ENCODE assay signal across 9 cellular contexts in genomic region chr1:17274186-17275170, GRCh38. TPM values are rescaled to one million over a fixed set of nuclear protein-coding genes. Genes with fewer than 3 reads are reported as not detected.
DNase-seq lines count a peak whose midpoint lies in the region; ATAC-seq and TF ChIP-seq lines count a peak whose summit lies in the region.
"Had no signal": no experiment of that assay in that cellular context is flagged by ENCODE, and none has a peak within 500 bp of the region (broad histone marks: within the 10 kb centered on the region; RNA-seq: fewer than 3 reads in every experiment).

No MANE protein-coding gene starts in this region.

- no peak overlapping the region for H3K4me2 ChIP-seq in fibroblast of lung (ENCODE audit: extremely low read depth, insufficient read depth, low read length)

- peak; percentile 59 to 68 for DNase-seq in activated T-cell treated with anti-CD3 and anti-CD28 coated beads, Interleukin-2, amount 50 U/mL, for 48 hours
- DNase-seq in activated T-cell treated with anti-CD3 and anti-CD28 coated beads, Interleukin-2, amount 50 U/mL, for 4 hours = no peak
- peak; percentile 63 for DNase-seq in HuH-7.5 (ENCODE audit: low spot score)
- peak; percentile 36 for DNase-seq in SKM-1 treated with dmso at 0.1 percent for 144 hours (lab: John Stamatoyannopoulos, UW; ENCODE audit: unreplicated experiment)
- peak; percentile 15 to 18 for DNase-seq in fibroblast of lung (ENCODE audit: low read depth in 2 of 2)
- DNase-seq in progenitor cell of endocrine pancreas (ENCODE audit: low spot score, unreplicated experiment) = peak; percentile 47
- DNase-seq in mesenteric fat pad (ENCODE audit: low spot score) = no peak

- H3K79me2 ChIP-seq in fibroblast of lung (ENCODE audit: control insufficient read depth, insufficient read depth, low read length) = no peaks in the 10 kb centered on the region

- H3K27me3 ChIP-seq in fibroblast of lung (ENCODE audit: control insufficient read depth, insufficient read depth, low read length) = no peaks in the 10 kb centered on the region

- H3K27me3 Mint-ChIP-seq in activated T-cell treated with anti-CD3 and anti-CD28 coated beads, Interleukin-2, amount 50 U/mL, for 4 hours (ENCODE audit: low read depth) = peaks cover 16% of the 10 kb centered on the region
- H3K27me3 Mint-ChIP-seq in progenitor cell of endocrine pancreas = peaks cover 4% of the 10 kb centered on the region

- no peaks in the 10 kb centered on the region for H3K36me3 ChIP-seq in fibroblast of lung (ENCODE audit: control insufficient read depth, insufficient read depth, low read length)

- H3K9me3 ChIP-seq in fibroblast of lung (ENCODE audit: control insufficient read depth, insufficient read depth, low read depth, low read length) = no peaks in the 10 kb centered on the region

- no peaks in the 10 kb centered on the region for H3K4me1 Mint-ChIP-seq in activated T-cell treated with anti-CD3 and anti-CD28 coated beads, Interleukin-2, amount 50 U/mL, for 4 hours (ENCODE audit: low read depth)
- peaks cover 9% of the 10 kb centered on the region for H3K4me1 Mint-ChIP-seq in progenitor cell of endocrine pancreas (ENCODE audit: low read depth)

- H3K9me3 Mint-ChIP-seq in activated T-cell treated with anti-CD3 and anti-CD28 coated beads, Interleukin-2, amount 50 U/mL, for 4 hours = no peaks in the 10 kb centered on the region
- no peaks in the 10 kb centered on the region for H3K9me3 Mint-ChIP-seq in progenitor cell of endocrine pancreas (ENCODE audit: low read depth)

- no peak overlapping the region for H3K4me3 Mint-ChIP-seq in activated T-cell treated with anti-CD3 and anti-CD28 coated beads, Interleukin-2, amount 50 U/mL, for 4 hours
- H3K4me3 Mint-ChIP-seq in progenitor cell of endocrine pancreas (ENCODE audit: low read depth) = no peak overlapping the region

- no peak overlapping the region for H3K4me3 ChIP-seq in fibroblast of lung (replicated peaks in 1 of 4; ENCODE audit: control extremely low read depth in 1 of 4, insufficient read depth in 1 of 4, low read depth in 3 of 4, low read length in 4 of 4)

- no peak for ATAC-seq in activated T-cell treated with anti-CD3 and anti-CD28 coated beads, Interleukin-2, amount 50 U/mL, for 4 hours
- no peak for ATAC-seq in HG03521 (IDR thresholded peaks at IDR 0.05; ENCODE audit: unreplicated experiment)

- no peak overlapping the region for H3K27ac ChIP-seq in fibroblast of lung (ENCODE audit: insufficient read depth, low read length)

- no peak overlapping the region for H3K9ac ChIP-seq in fibroblast of lung (ENCODE audit: insufficient read depth, low read length)

- no peaks in the 10 kb centered on the region for H4K20me1 ChIP-seq in fibroblast of lung (ENCODE audit: control insufficient read depth, extremely low read depth, insufficient read depth, low read length)

- H3K4me1 ChIP-seq in fibroblast of lung (ENCODE audit: control insufficient read depth, extremely low read depth, insufficient read depth, low read length) = no peaks in the 10 kb centered on the region

- no peaks in the 10 kb centered on the region for H3K36me3 Mint-ChIP-seq in activated T-cell treated with anti-CD3 and anti-CD28 coated beads, Interleukin-2, amount 50 U/mL, for 4 hours (ENCODE audit: insufficient read depth)
- no peaks in the 10 kb centered on the region for H3K36me3 Mint-ChIP-seq in progenitor cell of endocrine pancreas (ENCODE audit: insufficient read depth)

- H3K27ac Mint-ChIP-seq in progenitor cell of endocrine pancreas = no peak overlapping the region

- TF ChIP-seq CTCF in fibroblast of lung (conservative IDR thresholded peaks at IDR 0.05 in 1 of 2, IDR thresholded peaks at IDR 0.05 in 1 of 2; ENCODE audit: low read depth in 1 of 2, low read length in 2 of 2) (peak; percentile 37 to 70), progenitor cell of endocrine pancreas (IDR thresholded peaks at IDR 0.05; ENCODE audit: unreplicated experiment) (peak; percentile 72)

- H2AFZ ChIP-seq in fibroblast of lung (ENCODE audit: low read length) = no peak overlapping the region

RNA-seq across cellular contexts. Expression of gene PADI3, which starts 25.6 kb away (rescaled TPM):
- not detected for total RNA-seq in activated T-cell treated with anti-CD3 and anti-CD28 coated beads, Interleukin-2, amount 50 U/mL, for 4 hours
- total RNA-seq in fibroblast of lung (not detected in 2 replicates), progenitor cell of endocrine pancreas (not detected in 2 replicates), mesenteric fat pad (not detected)
- not detected in 2 replicates for polyA plus RNA-seq in fibroblast of lung
- not detected in 2 replicates for polyA plus RNA-seq in fibroblast of lung (2012)
- not detected in 2 replicates for polyA minus RNA-seq in fibroblast of lung (ENCODE audit: low replicate concordance)
- total RNA-seq: aorta had no signal
- polyA plus RNA-seq: aorta had no signal

RNA-seq across cellular contexts. Expression of gene PADI4, which starts 33.5 kb away (rescaled TPM):
- total RNA-seq in activated T-cell treated with anti-CD3 and anti-CD28 coated beads, Interleukin-2, amount 50 U/mL, for 4 hours = under 1 TPM; 0.08 to 0.71 (median 0.66) TPM
- total RNA-seq in fibroblast of lung (not detected in 2 replicates), progenitor cell of endocrine pancreas (not detected in 2 replicates), mesenteric fat pad (7.0 TPM)
- not detected in 2 replicates for polyA plus RNA-seq in fibroblast of lung
- polyA plus RNA-seq in fibroblast of lung (2012) = not detected in 2 replicates
- polyA minus RNA-seq in fibroblast of lung (ENCODE audit: low replicate concordance) = not detected in 2 replicates
- polyA plus RNA-seq: aorta had no signal

Comparison
In these comparisons a context has a peak if more than half of its experiments do, and no peak if none do; other contexts are left out.
1. DNase-seq: peak in activated T-cell treated with anti-CD3 and anti-CD28 coated beads, Interleukin-2, amount 50 U/mL, for 48 hours (2 of 2), HuH-7.5 (single experiment), SKM-1 treated with dmso at 0.1 percent for 144 hours (single experiment), fibroblast of lung (2 of 2) and progenitor cell of endocrine pancreas (single experiment); none in activated T-cell treated with anti-CD3 and anti-CD28 coated beads, Interleukin-2, amount 50 U/mL, for 4 hours (single experiment) and mesenteric fat pad (single experiment).